ENCODE assay signal across 1 cellular context in genomic region chr3:171809513-171810277, GRCh38.
A peak's percentile ranks its signal among the peaks of the same experiment; 100 is the strongest.
TF ChIP-seq lines count a peak whose summit lies in the region.

No MANE protein-coding gene starts in this region.

TF ChIP-seq in HepG2, 621 proteins besides CTCF, POLR2A, EP300 and RAD21 (continued from another document and continues in another):
- no peak; the same call in 1 of the 2 replicates for TF ChIP-seq ZGPAT (CRISPR knock-in tag; IDR thresholded peaks at IDR 0.05)
- TF ChIP-seq HNF1B (CRISPR knock-in tag; IDR thresholded peaks at IDR 0.05): no peak; the same call in 1 of the 2 replicates
- TF ChIP-seq ZNF253 (CRISPR knock-in tag; IDR thresholded peaks at IDR 0.05; ENCODE audit: borderline replicate concordance): peak; percentile 38; the same call in 1 of the 2 replicates
- no peak; the same call in 1 of the 2 replicates for TF ChIP-seq ZNF772 (CRISPR knock-in tag; IDR thresholded peaks at IDR 0.05)
- no peak for TF ChIP-seq THAP11 (CRISPR knock-in tag; IDR thresholded peaks at IDR 0.05)
- peak; percentile 87; the same call in 1 of the 2 replicates for TF ChIP-seq HDAC1 (CRISPR knock-in tag; IDR thresholded peaks at IDR 0.05)
- TF ChIP-seq MIER2 (CRISPR knock-in tag; IDR thresholded peaks at IDR 0.05): peak; percentile 53; the same call in 1 of the 2 replicates
- 0 out of 2 replicates have a peak, but pooled peaks have one; percentile 31 for TF ChIP-seq KIAA2018 (CRISPR knock-in tag; IDR thresholded peaks at IDR 0.05; ENCODE audit: borderline replicate concordance)
- TF ChIP-seq SALL1 (CRISPR knock-in tag; IDR thresholded peaks at IDR 0.05): peak; percentile 96
- TF ChIP-seq HOXA7 (CRISPR knock-in tag; IDR thresholded peaks at IDR 0.05): no peak; the same call in 1 of the 2 replicates
- TF ChIP-seq FOXA3 (CRISPR knock-in tag; IDR thresholded peaks at IDR 0.05): peak; percentile 68
- TF ChIP-seq TIGD3 (CRISPR knock-in tag; IDR thresholded peaks at IDR 0.05; ENCODE audit: borderline replicate concordance): peak; percentile 86
- TF ChIP-seq ZNF550 (CRISPR knock-in tag; IDR thresholded peaks at IDR 0.05; ENCODE audit: borderline replicate concordance): no peak
- TF ChIP-seq ZNF776 (CRISPR knock-in tag; IDR thresholded peaks at IDR 0.05): peak; percentile 84
- peak; percentile 90; the same call in 1 of the 2 replicates for TF ChIP-seq ZNF235 (CRISPR knock-in tag; IDR thresholded peaks at IDR 0.05; ENCODE audit: borderline replicate concordance)
- TF ChIP-seq PHF8 (CRISPR knock-in tag; IDR thresholded peaks at IDR 0.05): no peak; the same call in 1 of the 2 replicates
- peak; percentile 60; the same call in 1 of the 2 replicates for TF ChIP-seq ZMYM3 (CRISPR knock-in tag; IDR thresholded peaks at IDR 0.05)
- no peak for TF ChIP-seq SKI (IDR thresholded peaks at IDR 0.05; ENCODE audit: partially characterized antibody)
- TF ChIP-seq ZNF766 (CRISPR knock-in tag; IDR thresholded peaks at IDR 0.05; ENCODE audit: borderline replicate concordance): peak; percentile 50; the same call in 1 of the 2 replicates
- peak; percentile 50 for TF ChIP-seq BHLHE40 (IDR thresholded peaks at IDR 0.05; ENCODE audit: low read length)
- no peak for TF ChIP-seq RNF2 (conservative IDR thresholded peaks at IDR 0.05; ENCODE audit: low read depth)
- TF ChIP-seq RFX1 (IDR thresholded peaks at IDR 0.05): no peak
- TF ChIP-seq USF2 (IDR thresholded peaks at IDR 0.05; ENCODE audit: low read depth, low read length): no peak
- no peak for TF ChIP-seq USF2 (CRISPR knock-in tag; IDR thresholded peaks at IDR 0.05; ENCODE audit: borderline replicate concordance)
- TF ChIP-seq SMAD1 (CRISPR knock-in tag; IDR thresholded peaks at IDR 0.05; ENCODE audit: borderline replicate concordance, low read depth): peak; percentile 48; the same call in 1 of the 2 replicates
- TF ChIP-seq ELF3 (CRISPR knock-in tag; IDR thresholded peaks at IDR 0.05): peak; percentile 97
- TF ChIP-seq SYNCRIP (IDR thresholded peaks at IDR 0.05; ENCODE audit: insufficient read depth, low read depth, low read length): no peak
- TF ChIP-seq HMG20B (CRISPR knock-in tag; conservative IDR thresholded peaks at IDR 0.05): no peak
- no peak for TF ChIP-seq RORA (CRISPR knock-in tag; IDR thresholded peaks at IDR 0.05)
- TF ChIP-seq BRCA1 (CRISPR knock-in tag; IDR thresholded peaks at IDR 0.05): no peak; the same call in 1 of the 2 replicates
- TF ChIP-seq, protein P1, sequence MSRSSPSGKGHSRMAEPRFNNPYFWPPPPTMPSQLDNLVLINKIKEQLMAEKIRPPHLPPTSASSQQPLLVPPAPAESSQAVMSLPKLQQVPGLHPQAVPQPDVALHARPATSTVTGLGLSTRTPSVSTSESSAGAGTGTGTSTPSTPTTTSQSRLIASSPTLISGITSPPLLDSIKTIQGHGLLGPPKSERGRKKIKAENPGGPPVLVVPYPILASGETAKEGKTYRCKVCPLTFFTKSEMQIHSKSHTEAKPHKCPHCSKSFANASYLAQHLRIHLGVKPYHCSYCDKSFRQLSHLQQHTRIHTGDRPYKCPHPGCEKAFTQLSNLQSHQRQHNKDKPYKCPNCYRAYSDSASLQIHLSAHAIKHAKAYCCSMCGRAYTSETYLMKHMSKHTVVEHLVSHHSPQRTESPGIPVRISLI (CRISPR knock-in tag; IDR thresholded peaks at IDR 0.05; ENCODE audit: borderline replicate concordance): no peak
- TF ChIP-seq ATF2 (CRISPR knock-in tag; IDR thresholded peaks at IDR 0.05): no peak
- no peak; the same call in 1 of the 2 replicates for TF ChIP-seq ZMYM2 (CRISPR knock-in tag; IDR thresholded peaks at IDR 0.05)
- no peak for TF ChIP-seq ATF7 (IDR thresholded peaks at IDR 0.05)
- TF ChIP-seq ATF7 (CRISPR knock-in tag; IDR thresholded peaks at IDR 0.05): peak; percentile 19; the same call in 1 of the 2 replicates
- TF ChIP-seq, protein P2, sequence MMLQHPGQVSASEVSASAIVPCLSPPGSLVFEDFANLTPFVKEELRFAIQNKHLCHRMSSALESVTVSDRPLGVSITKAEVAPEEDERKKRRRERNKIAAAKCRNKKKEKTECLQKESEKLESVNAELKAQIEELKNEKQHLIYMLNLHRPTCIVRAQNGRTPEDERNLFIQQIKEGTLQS (CRISPR knock-in tag; IDR thresholded peaks at IDR 0.05): no peak; the same call in 1 of the 2 replicates
- TF ChIP-seq, protein P3, sequence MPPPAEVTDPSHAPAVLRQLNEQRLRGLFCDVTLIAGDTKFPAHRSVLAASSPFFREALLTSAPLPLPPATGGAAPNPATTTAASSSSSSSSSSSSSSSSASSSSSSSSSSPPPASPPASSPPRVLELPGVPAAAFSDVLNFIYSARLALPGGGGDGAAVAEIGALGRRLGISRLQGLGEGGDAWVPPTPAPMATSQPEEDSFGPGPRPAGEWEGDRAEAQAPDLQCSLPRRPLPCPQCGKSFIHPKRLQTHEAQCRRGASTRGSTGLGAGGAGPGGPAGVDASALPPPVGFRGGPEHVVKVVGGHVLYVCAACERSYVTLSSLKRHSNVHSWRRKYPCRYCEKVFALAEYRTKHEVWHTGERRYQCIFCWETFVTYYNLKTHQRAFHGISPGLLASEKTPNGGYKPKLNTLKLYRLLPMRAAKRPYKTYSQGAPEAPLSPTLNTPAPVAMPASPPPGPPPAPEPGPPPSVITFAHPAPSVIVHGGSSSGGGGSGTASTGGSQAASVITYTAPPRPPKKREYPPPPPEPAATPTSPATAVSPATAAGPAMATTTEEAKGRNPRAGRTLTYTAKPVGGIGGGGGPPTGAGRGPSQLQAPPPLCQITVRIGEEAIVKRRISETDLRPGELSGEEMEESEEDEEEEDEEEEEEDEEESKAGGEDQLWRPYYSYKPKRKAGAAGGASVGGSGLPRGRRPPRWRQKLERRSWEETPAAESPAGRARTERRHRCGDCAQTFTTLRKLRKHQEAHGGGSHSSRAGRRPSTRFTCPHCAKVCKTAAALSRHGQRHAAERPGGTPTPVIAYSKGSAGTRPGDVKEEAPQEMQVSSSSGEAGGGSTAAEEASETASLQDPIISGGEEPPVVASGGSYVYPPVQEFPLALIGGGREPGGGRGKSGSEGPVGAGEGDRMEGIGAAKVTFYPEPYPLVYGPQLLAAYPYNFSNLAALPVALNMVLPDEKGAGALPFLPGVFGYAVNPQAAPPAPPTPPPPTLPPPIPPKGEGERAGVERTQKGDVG (CRISPR knock-in tag; IDR thresholded peaks at IDR 0.05; ENCODE audit: borderline replicate concordance): peak; percentile 90; the same call in 1 of the 2 replicates
- no peak for TF ChIP-seq ZNF713 (CRISPR knock-in tag; IDR thresholded peaks at IDR 0.05)
- no peak for TF ChIP-seq FOXJ3 (CRISPR knock-in tag; IDR thresholded peaks at IDR 0.05; ENCODE audit: borderline replicate concordance)
- TF ChIP-seq HOXA9 (CRISPR knock-in tag; IDR thresholded peaks at IDR 0.05; ENCODE audit: borderline replicate concordance): peak; percentile 28; the same call in 1 of the 2 replicates
